1 cellular context compared by ENCODE assay signal in genomic region chr11:64304316-64305072, GRCh38.
TF ChIP-seq lines count a peak whose summit lies in the region.

No MANE protein-coding gene starts in this region.

TF ChIP-seq in K562, 482 proteins besides CTCF, POLR2A, EP300 and RAD21 (continued from another document and continues in another):
- TF ChIP-seq, protein P1, sequence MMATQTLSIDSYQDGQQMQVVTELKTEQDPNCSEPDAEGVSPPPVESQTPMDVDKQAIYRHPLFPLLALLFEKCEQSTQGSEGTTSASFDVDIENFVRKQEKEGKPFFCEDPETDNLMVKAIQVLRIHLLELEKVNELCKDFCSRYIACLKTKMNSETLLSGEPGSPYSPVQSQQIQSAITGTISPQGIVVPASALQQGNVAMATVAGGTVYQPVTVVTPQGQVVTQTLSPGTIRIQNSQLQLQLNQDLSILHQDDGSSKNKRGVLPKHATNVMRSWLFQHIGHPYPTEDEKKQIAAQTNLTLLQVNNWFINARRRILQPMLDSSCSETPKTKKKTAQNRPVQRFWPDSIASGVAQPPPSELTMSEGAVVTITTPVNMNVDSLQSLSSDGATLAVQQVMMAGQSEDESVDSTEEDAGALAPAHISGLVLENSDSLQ (IDR thresholded peaks at IDR 0.05) = peak; percentile 21; the same call in 1 of the 2 replicates
- TF ChIP-seq, protein P2, sequence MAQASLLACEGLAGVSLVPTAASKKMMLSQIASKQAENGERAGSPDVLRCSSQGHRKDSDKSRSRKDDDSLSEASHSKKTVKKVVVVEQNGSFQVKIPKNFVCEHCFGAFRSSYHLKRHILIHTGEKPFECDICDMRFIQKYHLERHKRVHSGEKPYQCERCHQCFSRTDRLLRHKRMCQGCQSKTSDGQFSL (CRISPR knock-in tag; IDR thresholded peaks at IDR 0.05) = no peak
- TF ChIP-seq, protein P2 (tag; IDR thresholded peaks at IDR 0.05) = no peak
- TF ChIP-seq ETV5 (CRISPR knock-in tag; IDR thresholded peaks at IDR 0.05; ENCODE audit: low read depth) (no peak), SP1 (CRISPR knock-in tag; IDR thresholded peaks at IDR 0.05) (peak; percentile 75), SPI1 (IDR thresholded peaks at IDR 0.05; ENCODE audit: borderline replicate concordance, low read depth, low read length) (no peak), CCNT2 (IDR thresholded peaks at IDR 0.05; ENCODE audit: borderline replicate concordance, extremely low read depth, insufficient read length, low read depth, low read length) (no peak), ZFP1 (CRISPR knock-in tag; IDR thresholded peaks at IDR 0.05) (no peak), BMI1 (IDR thresholded peaks at IDR 0.05; ENCODE audit: low read length) (no peak), U2AF1 (optimal IDR thresholded peaks at IDR 0.05; ENCODE audit: low read depth, low read length) (no peak), NCOR1 (IDR thresholded peaks at IDR 0.05) (no peak), ZNF324 (CRISPR knock-in tag; IDR thresholded peaks at IDR 0.05) (no peak), PCBP1 (IDR thresholded peaks at IDR 0.05; ENCODE audit: low read depth, low read length, poor library complexity, severe bottlenecking) (no peak), NFRKB (IDR thresholded peaks at IDR 0.05; ENCODE audit: low read depth) (peak; percentile 88), MCM5 (IDR thresholded peaks at IDR 0.05; ENCODE audit: low read depth) (no peak), ZBTB2 (IDR thresholded peaks at IDR 0.05) (no peak), KLF10 (CRISPR knock-in tag; IDR thresholded peaks at IDR 0.05) (no peak), SRSF1 (IDR thresholded peaks at IDR 0.05; ENCODE audit: low read depth, low read length) (no peak), SMAD4 (CRISPR knock-in tag; conservative IDR thresholded peaks at IDR 0.05) (0 out of 2 replicates have a peak, but pooled peaks have one; percentile 63), ZNF175 (CRISPR knock-in tag; IDR thresholded peaks at IDR 0.05; ENCODE audit: low read depth) (no peak), ZNF274 (IDR thresholded peaks at IDR 0.05; ENCODE audit: borderline replicate concordance, low read depth, low read length) (no peak), CBX3 (IDR thresholded peaks at IDR 0.05; ENCODE audit: borderline replicate concordance in 1 of 2, low read length in 2 of 2) (no peak), MBD1 (CRISPR knock-in tag; IDR thresholded peaks at IDR 0.05) (no peak), ZNF444 (CRISPR knock-in tag; IDR thresholded peaks at IDR 0.05) (no peak), ZEB2 (IDR thresholded peaks at IDR 0.05) (no peak), NFATC3 (IDR thresholded peaks at IDR 0.05) (no peak), RHOXF2B (CRISPR knock-in tag; conservative IDR thresholded peaks at IDR 0.05) (no peak), ETS2 (tag; IDR thresholded peaks at IDR 0.05; ENCODE audit: borderline replicate concordance, poor library complexity, severe bottlenecking) (no peak), ZNF586 (CRISPR knock-in tag; conservative IDR thresholded peaks at IDR 0.05) (no peak), ZBED1 (IDR thresholded peaks at IDR 0.05) (no peak), ZBTB12 (CRISPR knock-in tag; IDR thresholded peaks at IDR 0.05) (no peak), ZNF512 (tag; IDR thresholded peaks at IDR 0.05) (no peak), TARDBP (IDR thresholded peaks at IDR 0.05) (peak; percentile 73; the same call in 1 of the 2 replicates), NR1H2 (CRISPR knock-in tag; IDR thresholded peaks at IDR 0.05) (no peak; the same call in 1 of the 2 replicates), SMARCA4 (IDR thresholded peaks at IDR 0.05) (peak; percentile 55; the same call in 1 of the 2 replicates), ELF4 (CRISPR knock-in tag; IDR thresholded peaks at IDR 0.05) (no peak), ZNF408 (CRISPR knock-in tag; IDR thresholded peaks at IDR 0.05; ENCODE audit: low read depth) (no peak), ELF1 (tag; IDR thresholded peaks at IDR 0.05) (peak; percentile 75; the same call in 1 of the 2 replicates), ETV1 (tag; conservative IDR thresholded peaks at IDR 0.05; ENCODE audit: low read depth) (peak; percentile 35; the same call in 1 of the 2 replicates), MAX (CRISPR knock-in tag; IDR thresholded peaks at IDR 0.05) (peak; percentile 96), IRF2 (CRISPR knock-in tag; IDR thresholded peaks at IDR 0.05) (no peak), CEBPG (CRISPR knock-in tag; IDR thresholded peaks at IDR 0.05) (no peak; the same call in 1 of the 2 replicates), CEBPG (tag; conservative IDR thresholded peaks at IDR 0.05 in 1 of 2, IDR thresholded peaks at IDR 0.05 in 1 of 2) (no peak), JUND (IDR thresholded peaks at IDR 0.05; ENCODE audit: borderline replicate concordance, low read depth, low read length) (0 out of 2 replicates have a peak, but pooled peaks have one; percentile 34), JUND (tag; IDR thresholded peaks at IDR 0.05; ENCODE audit: borderline replicate concordance, low read depth, low read length) (peak; percentile 61; the same call in 2 of the 3 replicates), BACH1 (tag; IDR thresholded peaks at IDR 0.05) (no peak), TCF3 (CRISPR knock-in tag; IDR thresholded peaks at IDR 0.05) (no peak), ZNF184 (CRISPR knock-in tag; IDR thresholded peaks at IDR 0.05) (no peak), NFE2 (IDR thresholded peaks at IDR 0.05; ENCODE audit: low read depth) (no peak), ZNF354B (CRISPR knock-in tag; IDR thresholded peaks at IDR 0.05) (no peak), CSDE1 (IDR thresholded peaks at IDR 0.05) (no peak), LARP7 (IDR thresholded peaks at IDR 0.05) (no peak), CHD1 (IDR thresholded peaks at IDR 0.05; ENCODE audit: low read length) (peak; percentile 58), MCM2 (IDR thresholded peaks at IDR 0.05; ENCODE audit: low read depth) (no peak)
- TF ChIP-seq, protein P3, sequence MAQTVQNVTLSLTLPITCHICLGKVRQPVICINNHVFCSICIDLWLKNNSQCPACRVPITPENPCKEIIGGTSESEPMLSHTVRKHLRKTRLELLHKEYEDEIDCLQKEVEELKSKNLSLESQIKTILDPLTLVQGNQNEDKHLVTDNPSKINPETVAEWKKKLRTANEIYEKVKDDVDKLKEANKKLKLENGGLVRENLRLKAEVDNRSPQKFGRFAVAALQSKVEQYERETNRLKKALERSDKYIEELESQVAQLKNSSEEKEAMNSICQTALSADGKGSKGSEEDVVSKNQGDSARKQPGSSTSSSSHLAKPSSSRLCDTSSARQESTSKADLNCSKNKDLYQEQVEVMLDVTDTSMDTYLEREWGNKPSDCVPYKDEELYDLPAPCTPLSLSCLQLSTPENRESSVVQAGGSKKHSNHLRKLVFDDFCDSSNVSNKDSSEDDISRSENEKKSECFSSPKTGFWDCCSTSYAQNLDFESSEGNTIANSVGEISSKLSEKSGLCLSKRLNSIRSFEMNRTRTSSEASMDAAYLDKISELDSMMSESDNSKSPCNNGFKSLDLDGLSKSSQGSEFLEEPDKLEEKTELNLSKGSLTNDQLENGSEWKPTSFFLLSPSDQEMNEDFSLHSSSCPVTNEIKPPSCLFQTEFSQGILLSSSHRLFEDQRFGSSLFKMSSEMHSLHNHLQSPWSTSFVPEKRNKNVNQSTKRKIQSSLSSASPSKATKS (CRISPR knock-in tag; IDR thresholded peaks at IDR 0.05) = no peak
- TF ChIP-seq, protein P4, sequence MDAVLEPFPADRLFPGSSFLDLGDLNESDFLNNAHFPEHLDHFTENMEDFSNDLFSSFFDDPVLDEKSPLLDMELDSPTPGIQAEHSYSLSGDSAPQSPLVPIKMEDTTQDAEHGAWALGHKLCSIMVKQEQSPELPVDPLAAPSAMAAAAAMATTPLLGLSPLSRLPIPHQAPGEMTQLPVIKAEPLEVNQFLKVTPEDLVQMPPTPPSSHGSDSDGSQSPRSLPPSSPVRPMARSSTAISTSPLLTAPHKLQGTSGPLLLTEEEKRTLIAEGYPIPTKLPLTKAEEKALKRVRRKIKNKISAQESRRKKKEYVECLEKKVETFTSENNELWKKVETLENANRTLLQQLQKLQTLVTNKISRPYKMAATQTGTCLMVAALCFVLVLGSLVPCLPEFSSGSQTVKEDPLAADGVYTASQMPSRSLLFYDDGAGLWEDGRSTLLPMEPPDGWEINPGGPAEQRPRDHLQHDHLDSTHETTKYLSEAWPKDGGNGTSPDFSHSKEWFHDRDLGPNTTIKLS (IDR thresholded peaks at IDR 0.05; ENCODE audit: borderline replicate concordance, low read depth) = no peak; the same call in 1 of the 2 replicates
- TF ChIP-seq, protein P5, sequence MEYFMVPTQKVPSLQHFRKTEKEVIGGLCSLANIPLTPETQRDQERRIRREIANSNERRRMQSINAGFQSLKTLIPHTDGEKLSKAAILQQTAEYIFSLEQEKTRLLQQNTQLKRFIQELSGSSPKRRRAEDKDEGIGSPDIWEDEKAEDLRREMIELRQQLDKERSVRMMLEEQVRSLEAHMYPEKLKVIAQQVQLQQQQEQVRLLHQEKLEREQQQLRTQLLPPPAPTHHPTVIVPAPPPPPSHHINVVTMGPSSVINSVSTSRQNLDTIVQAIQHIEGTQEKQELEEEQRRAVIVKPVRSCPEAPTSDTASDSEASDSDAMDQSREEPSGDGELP (CRISPR knock-in tag; IDR thresholded peaks at IDR 0.05; ENCODE audit: borderline replicate concordance) = peak; percentile 89
- TF ChIP-seq, protein P6, sequence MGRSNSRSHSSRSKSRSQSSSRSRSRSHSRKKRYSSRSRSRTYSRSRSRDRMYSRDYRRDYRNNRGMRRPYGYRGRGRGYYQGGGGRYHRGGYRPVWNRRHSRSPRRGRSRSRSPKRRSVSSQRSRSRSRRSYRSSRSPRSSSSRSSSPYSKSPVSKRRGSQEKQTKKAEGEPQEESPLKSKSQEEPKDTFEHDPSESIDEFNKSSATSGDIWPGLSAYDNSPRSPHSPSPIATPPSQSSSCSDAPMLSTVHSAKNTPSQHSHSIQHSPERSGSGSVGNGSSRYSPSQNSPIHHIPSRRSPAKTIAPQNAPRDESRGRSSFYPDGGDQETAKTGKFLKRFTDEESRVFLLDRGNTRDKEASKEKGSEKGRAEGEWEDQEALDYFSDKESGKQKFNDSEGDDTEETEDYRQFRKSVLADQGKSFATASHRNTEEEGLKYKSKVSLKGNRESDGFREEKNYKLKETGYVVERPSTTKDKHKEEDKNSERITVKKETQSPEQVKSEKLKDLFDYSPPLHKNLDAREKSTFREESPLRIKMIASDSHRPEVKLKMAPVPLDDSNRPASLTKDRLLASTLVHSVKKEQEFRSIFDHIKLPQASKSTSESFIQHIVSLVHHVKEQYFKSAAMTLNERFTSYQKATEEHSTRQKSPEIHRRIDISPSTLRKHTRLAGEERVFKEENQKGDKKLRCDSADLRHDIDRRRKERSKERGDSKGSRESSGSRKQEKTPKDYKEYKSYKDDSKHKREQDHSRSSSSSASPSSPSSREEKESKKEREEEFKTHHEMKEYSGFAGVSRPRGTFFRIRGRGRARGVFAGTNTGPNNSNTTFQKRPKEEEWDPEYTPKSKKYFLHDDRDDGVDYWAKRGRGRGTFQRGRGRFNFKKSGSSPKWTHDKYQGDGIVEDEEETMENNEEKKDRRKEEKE (IDR thresholded peaks at IDR 0.05; ENCODE audit: borderline replicate concordance in 1 of 2, control insufficient read depth in 1 of 2, low read depth in 2 of 2, low read length in 1 of 2) = no peak
